In the genomic region with DNA sequence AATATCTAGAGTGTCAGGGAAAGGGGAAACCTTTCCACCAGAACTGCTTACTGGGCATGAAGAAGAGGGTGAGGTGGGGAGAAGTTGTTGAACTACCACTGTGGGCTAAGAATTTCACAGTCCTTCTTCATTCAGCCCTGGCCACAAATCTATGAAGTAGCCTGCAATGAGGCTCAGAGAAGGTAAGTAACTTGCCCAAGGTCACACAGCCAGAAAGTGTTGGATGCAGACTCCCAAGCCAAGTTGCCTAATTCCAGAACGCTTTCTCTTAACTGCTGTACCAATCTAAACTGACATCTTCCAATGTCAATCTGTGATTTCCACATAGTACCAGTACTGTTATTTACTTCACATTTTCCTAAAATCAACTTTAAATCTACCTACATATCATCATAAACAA, we compare ENCODE assay signal across 15 cellular contexts. TPM values are rescaled to one million over a fixed set of nuclear protein-coding genes. Genes with fewer than 3 reads are reported as not detected.
DNase-seq lines count a peak whose midpoint lies in the region; ATAC-seq, FAIRE-seq and TF ChIP-seq lines count a peak whose summit lies in the region.
"Had no signal": no experiment of that assay in that cellular context is flagged by ENCODE, and none has a peak within 500 bp of the region (broad histone marks: within the 10 kb centered on the region; RNA-seq: fewer than 3 reads in every experiment).

No MANE protein-coding gene starts in this region.

- peak overlapping the region; percentile 37 for H3K9ac ChIP-seq in HepG2 (ENCODE audit: insufficient read depth, low read depth, low read length)
- H3K9ac ChIP-seq: BLaER1 treated with 17β-estradiol and CSF1 and Interleukin-3, amounts not matched to agents 10 nM and 100 nM had no signal

- H3K9me3 Mint-ChIP-seq in endothelial cell (ENCODE audit: unreplicated experiment), result no peaks in the 10 kb centered on the region
- H3K9me3 Mint-ChIP-seq in activated CD4-positive, alpha-beta memory T cell treated with anti-CD3 and anti-CD28 coated beads for 36 hours, result no peaks in the 10 kb centered on the region
- H3K9me3 Mint-ChIP-seq: CD4-positive, CD25-positive, alpha-beta regulatory T cell had no signal

- ATAC-seq in HepG2 (no peak), right lobe of liver (no peak), HG03045 (IDR thresholded peaks at IDR 0.05; ENCODE audit: unreplicated experiment) (no peak), right cardiac atrium (no peak)

- intact Hi-C loops in HepG2 (cut with micrococcal nuclease; ENCODE audit: unreplicated experiment) (no loop called here), right lobe of liver (cut with DNase I) (no loop called here), right cardiac atrium (cut with DNase I) (no loop called here)
- intact Hi-C loops in activated CD4-positive, alpha-beta memory T cell treated with anti-CD3 and anti-CD28 coated beads for 36 hours (cut with micrococcal nuclease), result no loop called here

- TF ChIP-seq CTCF in HepG2 (CRISPR knock-in tag; IDR thresholded peaks at IDR 0.05), result no peak
- TF ChIP-seq CTCF in right lobe of liver (IDR thresholded peaks at IDR 0.05), result no peak
- TF ChIP-seq CTCF in endothelial cell (IDR thresholded peaks at IDR 0.05; ENCODE audit: unreplicated experiment), result no peak

- POLR2A ChIA-PET in HepG2 (lab: Yijun Ruan, JAX), result interaction anchor here (4.3 kb wide), 1 partner anchor 38 kb away, joined by 53 read pairs; no protein-coding TSS in a partner anchor
- POLR2A ChIA-PET in activated CD4-positive, alpha-beta memory T cell treated with anti-CD3 and anti-CD28 coated beads for 36 hours (lab: Charles Lee), result no interaction called here

- no peaks in the 10 kb centered on the region for H3K27me3 ChIP-seq in HepG2 (ENCODE audit: control insufficient read depth in 1 of 2, insufficient read depth in 2 of 2, low read length in 2 of 2)
- H3K27me3 ChIP-seq in right lobe of liver, result no peaks in the 10 kb centered on the region
- H3K27me3 ChIP-seq in right cardiac atrium (ENCODE audit: control insufficient read depth, insufficient read depth), result no peaks in the 10 kb centered on the region

- H3K27ac Mint-ChIP-seq in endothelial cell (ENCODE audit: unreplicated experiment), result peak overlapping the region; percentile 10
- H3K27ac Mint-ChIP-seq in activated CD4-positive, alpha-beta memory T cell treated with anti-CD3 and anti-CD28 coated beads for 36 hours, result no peak overlapping the region
- H3K27ac Mint-ChIP-seq: CD4-positive, CD25-positive, alpha-beta regulatory T cell; GM23338 had no signal

- CTCF ChIA-PET in HepG2 (lab: Yijun Ruan, JAX; ENCODE audit: low intra/inter-chr PET ratio, low total read pairs), result no interaction called here
- CTCF ChIA-PET in activated CD4-positive, alpha-beta memory T cell treated with anti-CD3 and anti-CD28 coated beads for 36 hours (lab: Charles Lee), result no interaction called here

- H3K9me3 ChIP-seq in HepG2 (ENCODE audit: low read length) (no peaks in the 10 kb centered on the region), right lobe of liver (no peaks in the 10 kb centered on the region), right cardiac atrium (ENCODE audit: control insufficient read depth, low read length) (no peaks in the 10 kb centered on the region)

- TSS peak; percentile 49 for BruUV-seq in HepG2 (replicated peaks; lab: Mats Ljungman, UMichigan)

- no peak for FAIRE-seq in HepG2 (lab: Jason Lieb, UNC)
- FAIRE-seq: GM12878, HTR-8/SVneo had no signal

- no peak for TF ChIP-seq EP300 in HepG2 (IDR thresholded peaks at IDR 0.05; ENCODE audit: low read depth in 2 of 2, low read length in 2 of 2)
- no peak for TF ChIP-seq EP300 in HepG2 (CRISPR knock-in tag; IDR thresholded peaks at IDR 0.05; ENCODE audit: borderline replicate concordance)

- H3K27me3 Mint-ChIP-seq in endothelial cell (ENCODE audit: unreplicated experiment), result peaks cover 8% of the 10 kb centered on the region
- peaks cover 6% of the 10 kb centered on the region for H3K27me3 Mint-ChIP-seq in activated CD4-positive, alpha-beta memory T cell treated with anti-CD3 and anti-CD28 coated beads for 36 hours

- WGBS in HepG2 (ENCODE audit: low lambda C conversion rate), result 43% methylated on average over 1 of the region's 1 CpG
- WGBS in right lobe of liver (ENCODE audit: insufficient coverage, low coverage, low lambda C conversion rate, missing lambda C conversion rate), result 67% methylated on average over 1 of the region's 1 CpG
- 69% methylated on average over 1 of the region's 1 CpG for WGBS in right cardiac atrium

- no peaks in the 10 kb centered on the region for H3K79me2 ChIP-seq in HepG2 (ENCODE audit: insufficient read depth, low read length)

- peak overlapping the region; percentile 82 for H3K27ac ChIP-seq in HepG2 (ENCODE audit: extremely low read length, insufficient read depth, low read length)
- no peak overlapping the region for H3K27ac ChIP-seq in right lobe of liver
- H3K27ac ChIP-seq in right cardiac atrium (ENCODE audit: low read length), result no peak overlapping the region
- H3K27ac ChIP-seq: BLaER1 treated with 17β-estradiol and CSF1 and Interleukin-3, amounts not matched to agents 10 nM and 100 nM had no signal

- in situ Hi-C loops in HepG2 (cut with HindIII; ENCODE audit: extremely low pct_ligation_motif_present, low pct_unique_long_range_greater_than_20kb), result no loop called here

- TF ChIP-seq POLR2A in HepG2 (IDR thresholded peaks at IDR 0.05; ENCODE audit: insufficient read depth in 1 of 2, low read depth in 2 of 2, low read length in 2 of 2), result no peak
- TF ChIP-seq POLR2A in right lobe of liver (IDR thresholded peaks at IDR 0.05), result no peak

- DNase-seq in HepG2 (ENCODE audit: low spot score) (no peak), right lobe of liver (no peak), endothelial cell (ENCODE audit: low spot score) (no peak), right cardiac atrium (no peak)
- DNase-seq in activated CD4-positive, alpha-beta memory T cell treated with anti-CD3 and anti-CD28 coated beads for 36 hours, result no peak

- peaks cover 51% of the 10 kb centered on the region for H3K4me1 ChIP-seq in HepG2 (ENCODE audit: insufficient read depth, low read length)
- H3K4me1 ChIP-seq in right lobe of liver, result peaks cover 0 to 26% (median 13%) of the 10 kb centered on the region in 4 donors
- no peaks in the 10 kb centered on the region for H3K4me1 ChIP-seq in right cardiac atrium (ENCODE audit: control insufficient read depth, insufficient read depth, low read length)

- no peak overlapping the region for H3K4me3 Mint-ChIP-seq in endothelial cell (ENCODE audit: unreplicated experiment)
- H3K4me3 Mint-ChIP-seq in activated CD4-positive, alpha-beta memory T cell treated with anti-CD3 and anti-CD28 coated beads for 36 hours, result no peak overlapping the region
- H3K4me3 Mint-ChIP-seq: GM23338 had no signal

- no peaks in the 10 kb centered on the region for H4K20me1 ChIP-seq in HepG2 (ENCODE audit: insufficient read depth, low read length)
- H4K20me1 ChIP-seq: BLaER1 treated with 17β-estradiol and CSF1 and Interleukin-3, amounts not matched to agents 10 nM and 100 nM had no signal

- H3K4me1 Mint-ChIP-seq in endothelial cell (ENCODE audit: unreplicated experiment), result peaks cover 20% of the 10 kb centered on the region
- H3K4me1 Mint-ChIP-seq in activated CD4-positive, alpha-beta memory T cell treated with anti-CD3 and anti-CD28 coated beads for 36 hours (ENCODE audit: low read depth), result peaks cover 8% of the 10 kb centered on the region

- peak overlapping the region in 1 of 3 experiments; percentile 33; a peak in 1 of 6 replicates for H3K4me3 ChIP-seq in HepG2 (replicated peaks in 1 of 3; ENCODE audit: insufficient read depth in 1 of 3, low read depth in 2 of 3, low read length in 3 of 3)
- no peak overlapping the region for H3K4me3 ChIP-seq in right lobe of liver
- H3K4me3 ChIP-seq in right cardiac atrium (ENCODE audit: low read length), result no peak overlapping the region
- H3K4me3 ChIP-seq: BLaER1 treated with 17β-estradiol and CSF1 and Interleukin-3, amounts not matched to agents 10 nM and 100 nM; GM12878; GM23338 had no signal

- no peak for TF ChIP-seq RAD21 in HepG2 (CRISPR knock-in tag; IDR thresholded peaks at IDR 0.05)

- no peak overlapping the region for H2AFZ ChIP-seq in HepG2 (ENCODE audit: low read length)
- H2AFZ ChIP-seq: GM23338 had no signal

- H3K4me2 ChIP-seq in HepG2 (ENCODE audit: low read depth, low read length), result peak overlapping the region; percentile 63
- H3K4me2 ChIP-seq: BLaER1 treated with 17β-estradiol and CSF1 and Interleukin-3, amounts not matched to agents 10 nM and 100 nM; GM23338 had no signal

- H3K36me3 ChIP-seq in HepG2 (replicated peaks in 1 of 2; ENCODE audit: control insufficient read depth in 1 of 2, insufficient read depth in 2 of 2, low read length in 2 of 2) (no peaks in the 10 kb centered on the region; a peak in 1 of 5 replicates), right lobe of liver (no peaks in the 10 kb centered on the region)
- H3K36me3 ChIP-seq: BLaER1 treated with 17β-estradiol and CSF1 and Interleukin-3, amounts not matched to agents 10 nM and 100 nM had no signal

- H3K36me3 Mint-ChIP-seq in endothelial cell (ENCODE audit: low read depth, unreplicated experiment), result peaks cover 19% of the 10 kb centered on the region
- H3K36me3 Mint-ChIP-seq in activated CD4-positive, alpha-beta memory T cell treated with anti-CD3 and anti-CD28 coated beads for 36 hours, result no peaks in the 10 kb centered on the region
- H3K36me3 Mint-ChIP-seq: CD4-positive, CD25-positive, alpha-beta regulatory T cell had no signal

RNA-seq across cellular contexts. Expression of gene CYP1A1, which starts 2.1 kb away (rescaled TPM):
- total RNA-seq in HepG2 (2016; rRNA removed; fragmentation: Illumina TruSeq; extraction: Trizol) (4.1 and 7.9 TPM in 2 replicates), right lobe of liver (10 to 100 TPM in 1 of 6 experiments, 1 to 10 TPM in 4, under 1 TPM in 1; 0.31 to 12.5 (median 2.9) TPM), endothelial cell (ENCODE audit: unreplicated experiment) (7.0 TPM), right cardiac atrium (1 to 10 TPM in 1 of 4 donors, under 1 TPM in 1, not detected in 2; 0.12 to 1.1 TPM)
- 1.3 and 1.7 TPM in 2 replicates for total RNA-seq in HepG2 (2016; cell fraction: cytosol; rRNA removed; fragmentation: Illumina TruSeq; extraction: Trizol; ENCODE audit: low read depth)
- 3.5 and 7.6 TPM in 2 replicates for total RNA-seq in HepG2 (2016; cell fraction: insoluble cytoplasmic fraction; rRNA removed; fragmentation: Illumina TruSeq; extraction: Trizol)
- total RNA-seq in HepG2 (2016; cell fraction: membrane; rRNA removed; fragmentation: Illumina TruSeq; extraction: Trizol), result 3.3 and 3.8 TPM in 2 replicates
- total RNA-seq in HepG2 (2016; cell fraction: nucleus; rRNA removed; fragmentation: Illumina TruSeq; extraction: Trizol), result 8.5 and 8.7 TPM in 2 replicates
- polyA plus RNA-seq in HepG2 (2011; rRNA removed) (8.0 and 11.0 TPM in 2 replicates), right cardiac atrium (0.59 TPM)
- polyA plus RNA-seq in HepG2 (2011; cell fraction: cytosol; rRNA removed), result 7.0 and 10.8 TPM in 2 replicates
- polyA plus RNA-seq in HepG2 (2011; cell fraction: nucleus; rRNA removed), result 8.4 and 11.9 TPM in 2 replicates
- 7.0 and 9.5 TPM in 2 replicates for polyA plus RNA-seq in HepG2 (2012)
- polyA plus RNA-seq in HepG2 (2016; cell fraction: cytosol; fragmentation: Illumina TruSeq; extraction: Trizol; ENCODE audit: low read depth), result 1.2 TPM in 2 replicates
- polyA plus RNA-seq in HepG2 (2016; cell fraction: insoluble cytoplasmic fraction; fragmentation: Illumina TruSeq; extraction: Trizol; ENCODE audit: low read depth), result 3.4 and 3.6 TPM in 2 replicates
- polyA plus RNA-seq in HepG2 (2016; cell fraction: membrane; fragmentation: Illumina TruSeq; extraction: Trizol; ENCODE audit: low read depth), result 1.9 and 2.1 TPM in 2 replicates
- polyA plus RNA-seq in HepG2 (2016; cell fraction: nucleus; fragmentation: Illumina TruSeq; extraction: Trizol; ENCODE audit: insufficient read depth, low read depth), result 13.4 and 14.2 TPM in 2 replicates
- 2.4 and 6.8 TPM in 2 replicates for polyA minus RNA-seq in HepG2 (2011; rRNA and poly(A)+ RNA removed; ENCODE audit: low replicate concordance)
- polyA minus RNA-seq in HepG2 (2011; cell fraction: cytosol; rRNA and poly(A)+ RNA removed), result 2.5 and 7.8 TPM in 2 replicates
- 1.9 and 5.3 TPM in 2 replicates for polyA minus RNA-seq in HepG2 (2011; cell fraction: nucleus; rRNA and poly(A)+ RNA removed)
- total RNA-seq in activated CD4-positive, alpha-beta memory T cell treated with anti-CD3 and anti-CD28 coated beads for 36 hours, result 1 to 10 TPM in 1 of 2 experiments, under 1 TPM in 1; 0.64 to 1.1 TPM
- total RNA-seq: CD4-positive, CD25-positive, alpha-beta regulatory T cell; G401 had no signal
- polyA plus RNA-seq: CD4-positive, CD25-positive, alpha-beta regulatory T cell had no signal

RNA-seq across cellular contexts. Expression of gene CYP1A2, which starts 25.5 kb away (rescaled TPM):
- total RNA-seq in HepG2 (2016; rRNA removed; fragmentation: Illumina TruSeq; extraction: Trizol) (not detected in 2 replicates), right lobe of liver (100 to 1,000 TPM in 2 of 6 experiments, 10 to 100 TPM in 2, 1 to 10 TPM in 1, under 1 TPM in 1; 0.81 to 235 (median 65.0) TPM), endothelial cell (ENCODE audit: unreplicated experiment) (not detected), right cardiac atrium (not detected)
- total RNA-seq in HepG2 (2016; cell fraction: cytosol; rRNA removed; fragmentation: Illumina TruSeq; extraction: Trizol; ENCODE audit: low read depth), result not detected in 2 replicates
- total RNA-seq in HepG2 (2016; cell fraction: insoluble cytoplasmic fraction; rRNA removed; fragmentation: Illumina TruSeq; extraction: Trizol), result not detected in 2 replicates
- total RNA-seq in HepG2 (2016; cell fraction: membrane; rRNA removed; fragmentation: Illumina TruSeq; extraction: Trizol), result not detected in 2 replicates
- not detected in 2 replicates for total RNA-seq in HepG2 (2016; cell fraction: nucleus; rRNA removed; fragmentation: Illumina TruSeq; extraction: Trizol)
- polyA plus RNA-seq in HepG2 (2011; rRNA removed) (0.07 and 0.09 TPM in 2 replicates), right cardiac atrium (0.07 TPM)
- polyA plus RNA-seq in HepG2 (2011; cell fraction: cytosol; rRNA removed), result 0.03 and 0.13 TPM in 2 replicates
- polyA plus RNA-seq in HepG2 (2011; cell fraction: nucleus; rRNA removed), result 0.03 TPM in 1 of 2 replicates, not detected in the other
- polyA plus RNA-seq in HepG2 (2012), result 0.12 and 0.23 TPM in 2 replicates
- polyA plus RNA-seq in HepG2 (2016; cell fraction: cytosol; fragmentation: Illumina TruSeq; extraction: Trizol; ENCODE audit: low read depth), result not detected in 2 replicates
- not detected in 2 replicates for polyA plus RNA-seq in HepG2 (2016; cell fraction: insoluble cytoplasmic fraction; fragmentation: Illumina TruSeq; extraction: Trizol; ENCODE audit: low read depth)
- polyA plus RNA-seq in HepG2 (2016; cell fraction: membrane; fragmentation: Illumina TruSeq; extraction: Trizol; ENCODE audit: low read depth), result not detected in 2 replicates
- not detected in 2 replicates for polyA plus RNA-seq in HepG2 (2016; cell fraction: nucleus; fragmentation: Illumina TruSeq; extraction: Trizol; ENCODE audit: insufficient read depth, low read depth)
- polyA minus RNA-seq in HepG2 (2011; rRNA and poly(A)+ RNA removed; ENCODE audit: low replicate concordance), result 0.05 TPM in 1 of 2 replicates, not detected in the other
- not detected in 2 replicates for polyA minus RNA-seq in HepG2 (2011; cell fraction: cytosol; rRNA and poly(A)+ RNA removed)
- not detected in 2 replicates for polyA minus RNA-seq in HepG2 (2011; cell fraction: nucleus; rRNA and poly(A)+ RNA removed)
- total RNA-seq in activated CD4-positive, alpha-beta memory T cell treated with anti-CD3 and anti-CD28 coated beads for 36 hours, result not detected
- total RNA-seq: A172; Calu3; CD4-positive, CD25-positive, alpha-beta regulatory T cell; G401; GM12878; GM23338; H9 had no signal
- polyA plus RNA-seq: CD4-positive, CD25-positive, alpha-beta regulatory T cell; GM23338 had no signal

RNA-seq across cellular contexts. Expression of gene EDC3, which starts 27.4 kb away (rescaled TPM):
- total RNA-seq in HepG2 (2016; rRNA removed; fragmentation: Illumina TruSeq; extraction: Trizol) (17.4 and 24.3 TPM in 2 replicates), right lobe of liver (10 to 100 TPM; 10.9 to 16.2 (median 11.8) TPM), endothelial cell (ENCODE audit: unreplicated experiment) (71.0 TPM), right cardiac atrium (10 to 100 TPM; 14.1 to 19.7 (median 17.2) TPM)
- total RNA-seq in HepG2 (2016; cell fraction: cytosol; rRNA removed; fragmentation: Illumina TruSeq; extraction: Trizol; ENCODE audit: low read depth), result 24.4 and 37.5 TPM in 2 replicates
- total RNA-seq in HepG2 (2016; cell fraction: insoluble cytoplasmic fraction; rRNA removed; fragmentation: Illumina TruSeq; extraction: Trizol), result 16.8 and 20.8 TPM in 2 replicates
- total RNA-seq in HepG2 (2016; cell fraction: membrane; rRNA removed; fragmentation: Illumina TruSeq; extraction: Trizol), result 12.3 and 12.5 TPM in 2 replicates
- total RNA-seq in HepG2 (2016; cell fraction: nucleus; rRNA removed; fragmentation: Illumina TruSeq; extraction: Trizol), result 25.1 and 27.9 TPM in 2 replicates
- polyA plus RNA-seq in HepG2 (2011; rRNA removed) (32.0 and 40.9 TPM in 2 replicates), right cardiac atrium (8.6 TPM)
- 24.9 and 25.8 TPM in 2 replicates for polyA plus RNA-seq in HepG2 (2011; cell fraction: cytosol; rRNA removed)
- polyA plus RNA-seq in HepG2 (2011; cell fraction: nucleus; rRNA removed), result 48.2 and 53.0 TPM in 2 replicates
- 21.6 and 24.3 TPM in 2 replicates for polyA plus RNA-seq in HepG2 (2012)
- 2.8 TPM in 2 replicates for polyA plus RNA-seq in HepG2 (2016; cell fraction: cytosol; fragmentation: Illumina TruSeq; extraction: Trizol; ENCODE audit: low read depth)
- 33.6 and 38.5 TPM in 2 replicates for polyA plus RNA-seq in HepG2 (2016; cell fraction: insoluble cytoplasmic fraction; fragmentation: Illumina TruSeq; extraction: Trizol; ENCODE audit: low read depth)
- polyA plus RNA-seq in HepG2 (2016; cell fraction: membrane; fragmentation: Illumina TruSeq; extraction: Trizol; ENCODE audit: low read depth), result 5.3 and 6.3 TPM in 2 replicates
- 42.7 and 44.8 TPM in 2 replicates for polyA plus RNA-seq in HepG2 (2016; cell fraction: nucleus; fragmentation: Illumina TruSeq; extraction: Trizol; ENCODE audit: insufficient read depth, low read depth)
- polyA minus RNA-seq in HepG2 (2011; rRNA and poly(A)+ RNA removed; ENCODE audit: low replicate concordance), result 107 and 153 TPM in 2 replicates
- polyA minus RNA-seq in HepG2 (2011; cell fraction: cytosol; rRNA and poly(A)+ RNA removed), result 20.9 and 36.0 TPM in 2 replicates
- polyA minus RNA-seq in HepG2 (2011; cell fraction: nucleus; rRNA and poly(A)+ RNA removed), result 46.6 and 50.0 TPM in 2 replicates
- total RNA-seq in activated CD4-positive, alpha-beta memory T cell treated with anti-CD3 and anti-CD28 coated beads for 36 hours, result 10 to 100 TPM; 36.8 to 39.9 TPM

RNA-seq across cellular contexts. Expression of gene CSK, which starts 58.7 kb away (rescaled TPM):
- total RNA-seq in HepG2 (2016; rRNA removed; fragmentation: Illumina TruSeq; extraction: Trizol) (20.6 and 21.3 TPM in 2 replicates), right lobe of liver (10 to 100 TPM; 22.2 to 50.9 (median 32.7) TPM), endothelial cell (ENCODE audit: unreplicated experiment) (100 TPM), right cardiac atrium (10 to 100 TPM; 52.9 to 68.3 (median 60.9) TPM)
- total RNA-seq in HepG2 (2016; cell fraction: cytosol; rRNA removed; fragmentation: Illumina TruSeq; extraction: Trizol; ENCODE audit: low read depth), result 8.5 and 9.2 TPM in 2 replicates
- total RNA-seq in HepG2 (2016; cell fraction: insoluble cytoplasmic fraction; rRNA removed; fragmentation: Illumina TruSeq; extraction: Trizol), result 17.5 and 21.5 TPM in 2 replicates
- 24.6 and 31.5 TPM in 2 replicates for total RNA-seq in HepG2 (2016; cell fraction: membrane; rRNA removed; fragmentation: Illumina TruSeq; extraction: Trizol)
- 22.6 and 23.4 TPM in 2 replicates for total RNA-seq in HepG2 (2016; cell fraction: nucleus; rRNA removed; fragmentation: Illumina TruSeq; extraction: Trizol)
- polyA plus RNA-seq in HepG2 (2011; rRNA removed) (12.5 and 18.8 TPM in 2 replicates), right cardiac atrium (44.3 TPM)
- polyA plus RNA-seq in HepG2 (2011; cell fraction: cytosol; rRNA removed), result 13.9 and 14.0 TPM in 2 replicates
- 67.4 and 72.0 TPM in 2 replicates for polyA plus RNA-seq in HepG2 (2011; cell fraction: nucleus; rRNA removed)
- polyA plus RNA-seq in HepG2 (2012), result 26.5 and 39.5 TPM in 2 replicates
- 10.3 and 12.4 TPM in 2 replicates for polyA plus RNA-seq in HepG2 (2016; cell fraction: cytosol; fragmentation: Illumina TruSeq; extraction: Trizol; ENCODE audit: low read depth)
- polyA plus RNA-seq in HepG2 (2016; cell fraction: insoluble cytoplasmic fraction; fragmentation: Illumina TruSeq; extraction: Trizol; ENCODE audit: low read depth), result 42.9 and 49.6 TPM in 2 replicates
- polyA plus RNA-seq in HepG2 (2016; cell fraction: membrane; fragmentation: Illumina TruSeq; extraction: Trizol; ENCODE audit: low read depth), result 24.4 and 34.3 TPM in 2 replicates
- polyA plus RNA-seq in HepG2 (2016; cell fraction: nucleus; fragmentation: Illumina TruSeq; extraction: Trizol; ENCODE audit: insufficient read depth, low read depth), result 80.5 and 84.1 TPM in 2 replicates
- polyA minus RNA-seq in HepG2 (2011; rRNA and poly(A)+ RNA removed; ENCODE audit: low replicate concordance), result 34.0 and 51.8 TPM in 2 replicates
- 19.3 and 20.3 TPM in 2 replicates for polyA minus RNA-seq in HepG2 (2011; cell fraction: cytosol; rRNA and poly(A)+ RNA removed)
- polyA minus RNA-seq in HepG2 (2011; cell fraction: nucleus; rRNA and poly(A)+ RNA removed), result 23.4 and 28.1 TPM in 2 replicates
- total RNA-seq in activated CD4-positive, alpha-beta memory T cell treated with anti-CD3 and anti-CD28 coated beads for 36 hours, result 100 to 1,000 TPM; 260 to 262 TPM
